Comparison of ENCODE assay signal across 1 cellular context in the genomic region with DNA sequence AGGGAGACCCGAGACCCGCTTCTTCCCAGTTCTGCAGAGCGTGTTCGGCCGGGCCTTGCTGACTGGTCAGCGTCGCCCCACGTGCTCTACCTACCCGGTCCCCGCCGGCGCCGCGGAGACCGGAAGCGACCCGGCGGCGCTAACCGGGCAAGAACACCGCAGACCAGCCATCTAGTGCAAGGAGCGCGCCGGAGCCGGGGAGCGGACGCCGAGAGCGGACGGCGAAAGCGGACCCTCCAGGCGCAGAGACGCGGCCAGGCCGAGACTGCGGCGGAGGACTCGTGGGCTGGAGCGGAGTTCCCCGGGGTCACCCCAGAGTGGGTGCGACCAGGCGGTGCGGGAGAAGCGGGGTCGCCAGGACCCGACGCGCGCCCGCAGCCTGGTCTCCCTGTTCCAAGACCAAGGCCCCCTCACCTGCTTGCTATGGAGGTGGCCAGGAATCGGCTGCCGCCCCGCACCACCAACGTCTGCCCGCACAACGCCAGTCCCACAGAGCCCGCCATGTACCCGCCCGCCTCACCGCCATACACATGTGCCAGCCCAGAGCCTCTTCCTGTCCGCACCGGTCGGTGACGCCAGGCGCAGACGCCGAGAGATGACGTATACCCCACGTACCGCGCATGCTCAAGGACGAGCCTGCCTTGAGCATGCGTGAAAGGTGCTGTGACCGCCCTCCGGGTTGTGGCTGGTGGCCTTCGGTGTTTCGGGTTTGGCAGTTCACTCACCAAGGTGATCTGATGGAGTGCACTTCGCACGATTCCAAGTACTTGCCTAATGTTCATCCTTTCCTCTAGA.
TF ChIP-seq lines count a peak whose summit lies in the region.

A gene with protein sequence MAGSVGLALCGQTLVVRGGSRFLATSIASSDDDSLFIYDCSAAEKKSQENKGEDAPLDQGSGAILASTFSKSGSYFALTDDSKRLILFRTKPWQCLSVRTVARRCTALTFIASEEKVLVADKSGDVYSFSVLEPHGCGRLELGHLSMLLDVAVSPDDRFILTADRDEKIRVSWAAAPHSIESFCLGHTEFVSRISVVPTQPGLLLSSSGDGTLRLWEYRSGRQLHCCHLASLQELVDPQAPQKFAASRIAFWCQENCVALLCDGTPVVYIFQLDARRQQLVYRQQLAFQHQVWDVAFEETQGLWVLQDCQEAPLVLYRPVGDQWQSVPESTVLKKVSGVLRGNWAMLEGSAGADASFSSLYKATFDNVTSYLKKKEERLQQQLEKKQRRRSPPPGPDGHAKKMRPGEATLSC (minus strand): TSS at position 547 of the 795 bp plus-strand sequence. CDS start 44 bp downstream, at position 503.

TF ChIP-seq in GM23338, 12 proteins besides CTCF, POLR2A, EP300 and RAD21 (continued from another document):
- TF ChIP-seq, protein P1, sequence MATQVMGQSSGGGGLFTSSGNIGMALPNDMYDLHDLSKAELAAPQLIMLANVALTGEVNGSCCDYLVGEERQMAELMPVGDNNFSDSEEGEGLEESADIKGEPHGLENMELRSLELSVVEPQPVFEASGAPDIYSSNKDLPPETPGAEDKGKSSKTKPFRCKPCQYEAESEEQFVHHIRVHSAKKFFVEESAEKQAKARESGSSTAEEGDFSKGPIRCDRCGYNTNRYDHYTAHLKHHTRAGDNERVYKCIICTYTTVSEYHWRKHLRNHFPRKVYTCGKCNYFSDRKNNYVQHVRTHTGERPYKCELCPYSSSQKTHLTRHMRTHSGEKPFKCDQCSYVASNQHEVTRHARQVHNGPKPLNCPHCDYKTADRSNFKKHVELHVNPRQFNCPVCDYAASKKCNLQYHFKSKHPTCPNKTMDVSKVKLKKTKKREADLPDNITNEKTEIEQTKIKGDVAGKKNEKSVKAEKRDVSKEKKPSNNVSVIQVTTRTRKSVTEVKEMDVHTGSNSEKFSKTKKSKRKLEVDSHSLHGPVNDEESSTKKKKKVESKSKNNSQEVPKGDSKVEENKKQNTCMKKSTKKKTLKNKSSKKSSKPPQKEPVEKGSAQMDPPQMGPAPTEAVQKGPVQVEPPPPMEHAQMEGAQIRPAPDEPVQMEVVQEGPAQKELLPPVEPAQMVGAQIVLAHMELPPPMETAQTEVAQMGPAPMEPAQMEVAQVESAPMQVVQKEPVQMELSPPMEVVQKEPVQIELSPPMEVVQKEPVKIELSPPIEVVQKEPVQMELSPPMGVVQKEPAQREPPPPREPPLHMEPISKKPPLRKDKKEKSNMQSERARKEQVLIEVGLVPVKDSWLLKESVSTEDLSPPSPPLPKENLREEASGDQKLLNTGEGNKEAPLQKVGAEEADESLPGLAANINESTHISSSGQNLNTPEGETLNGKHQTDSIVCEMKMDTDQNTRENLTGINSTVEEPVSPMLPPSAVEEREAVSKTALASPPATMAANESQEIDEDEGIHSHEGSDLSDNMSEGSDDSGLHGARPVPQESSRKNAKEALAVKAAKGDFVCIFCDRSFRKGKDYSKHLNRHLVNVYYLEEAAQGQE (IDR thresholded peaks at IDR 0.05; ENCODE audit: unreplicated experiment) = no peak
- TF ChIP-seq, protein P2, sequence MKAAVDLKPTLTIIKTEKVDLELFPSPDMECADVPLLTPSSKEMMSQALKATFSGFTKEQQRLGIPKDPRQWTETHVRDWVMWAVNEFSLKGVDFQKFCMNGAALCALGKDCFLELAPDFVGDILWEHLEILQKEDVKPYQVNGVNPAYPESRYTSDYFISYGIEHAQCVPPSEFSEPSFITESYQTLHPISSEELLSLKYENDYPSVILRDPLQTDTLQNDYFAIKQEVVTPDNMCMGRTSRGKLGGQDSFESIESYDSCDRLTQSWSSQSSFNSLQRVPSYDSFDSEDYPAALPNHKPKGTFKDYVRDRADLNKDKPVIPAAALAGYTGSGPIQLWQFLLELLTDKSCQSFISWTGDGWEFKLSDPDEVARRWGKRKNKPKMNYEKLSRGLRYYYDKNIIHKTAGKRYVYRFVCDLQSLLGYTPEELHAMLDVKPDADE (IDR thresholded peaks at IDR 0.05) = peak; percentile 78; the same call in 1 of the 2 replicates
- TF ChIP-seq EZH2 (IDR thresholded peaks at IDR 0.05; ENCODE audit: low read depth, unreplicated experiment) (no peak), JUNB (IDR thresholded peaks at IDR 0.05; ENCODE audit: unreplicated experiment) (no peak), ZNF114 (CRISPR knock-in tag; IDR thresholded peaks at IDR 0.05) (no peak), NANOG (IDR thresholded peaks at IDR 0.05; ENCODE audit: borderline replicate concordance) (no peak), POLR2AphosphoS5 (IDR thresholded peaks at IDR 0.05; ENCODE audit: low read depth) (peak; percentile 95), STAT1 (IDR thresholded peaks at IDR 0.05; ENCODE audit: unreplicated experiment) (no peak), CREB1 (CRISPR knock-in tag; IDR thresholded peaks at IDR 0.05; ENCODE audit: low read depth) (peak; percentile 99)
